ENCODE assay signal across 30 cellular contexts in the genomic region with DNA sequence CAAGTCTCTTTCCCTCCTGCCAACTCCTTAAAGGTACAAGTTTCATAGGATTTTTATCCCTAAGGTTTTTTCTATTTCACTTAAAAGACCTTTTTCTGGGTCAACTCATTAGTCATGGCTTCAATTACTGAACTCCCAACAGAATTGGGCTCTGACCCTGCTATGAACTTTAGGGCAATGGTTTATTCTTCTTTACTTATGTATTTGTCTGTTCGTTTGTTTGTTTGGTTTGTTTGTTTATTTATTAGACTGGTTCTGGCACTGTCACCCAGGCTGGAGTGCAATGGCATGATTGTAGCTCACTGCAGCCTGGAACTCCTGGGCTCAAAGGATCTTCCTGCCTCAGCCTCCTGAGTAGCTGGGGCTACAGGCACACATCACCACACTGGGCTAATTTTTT.
"Had no signal": no experiment of that assay in that cellular context is flagged by ENCODE, and none has a peak within 500 bp of the region (broad histone marks: within the 10 kb centered on the region; RNA-seq: fewer than 3 reads in every experiment).

No MANE protein-coding gene starts in this region.

- H3K36me3 ChIP-seq: ascending aorta, cardiac muscle cell, Peyer's patch, SJSA1 had no signal

- DNase-seq: activated CD4-positive, alpha-beta T cell treated with anti-CD3 and anti-CD28 coated beads, Interleukin-2, amount 10 ng/mL, durations not matched to agents 24 days and 14 days; activated CD4-positive, alpha-beta T cell treated with anti-CD3 and anti-CD28 coated beads, Interleukin-2, amount 50 U/mL, for 4 hours; activated CD8-positive, alpha-beta T cell treated with anti-CD3 and anti-CD28 coated beads for 36 hours; activated effector memory CD4-positive, alpha-beta T cell treated with anti-CD3 and anti-CD28 coated beads, Interleukin-2, amount 50 U/mL, for 16 hours; activated naive CD4-positive, alpha-beta T cell treated with Interleukin-2 at 50 U/mL for 16 hours; activated naive CD8-positive, alpha-beta T cell treated with anti-CD3 and anti-CD28 coated beads, Interleukin-2, amount 10 ng/mL, durations not matched to agents 7 days and 5 days; activated T-cell treated with anti-CD3 and anti-CD28 coated beads, Interleukin-2, amount 50 U/mL, for 1 hour; activated T-cell treated with anti-CD3 and anti-CD28 coated beads, Interleukin-2, amount 50 U/mL, for 72 hours; amygdala; NCI-H1105; NCI-H1417 treated with DMSO at 0.1 percent for 48 hours; NCI-H187 treated with DMSO at 0.1 percent for 48 hours; NCI-H2081; NCI-H2171 treated with DMSO at 0.1 percent for 48 hours; NCI-H2227 treated with DMSO at 0.1 percent for 48 hours; NCI-H446; NCI-H510A treated with DMSO at 0.1 percent for 48 hours; Peyer's patch; RPMI8226; SHP77 treated with DMSO at 0.1 percent for 48 hours; SK-N-SH had no signal

- H3K27me3 Mint-ChIP-seq: activated CD4-positive, alpha-beta T cell treated with anti-CD3 and anti-CD28 coated beads, Interleukin-2, amount 10 ng/mL, durations not matched to agents 24 days and 14 days; activated CD8-positive, alpha-beta T cell treated with anti-CD3 and anti-CD28 coated beads for 36 hours; activated naive CD4-positive, alpha-beta T cell treated with anti-CD3 and anti-CD28 coated beads, Interleukin-2, amount 50 U/mL, for 24 hours; activated naive CD8-positive, alpha-beta T cell treated with anti-CD3 and anti-CD28 coated beads, Interleukin-2, amount 10 ng/mL, durations not matched to agents 7 days and 5 days; activated T-helper 17 cell treated with anti-CD3 and anti-CD28 coated beads, Interleukin-2, amount 50 U/mL, for 72 hours; central memory CD8-positive, alpha-beta T cell had no signal

- H3K4me2 ChIP-seq: KMS-11, SK-N-SH had no signal

- H3K4me3 Mint-ChIP-seq: activated CD4-positive, alpha-beta T cell treated with anti-CD3 and anti-CD28 coated beads, Interleukin-2, amount 10 ng/mL, durations not matched to agents 24 days and 14 days; activated CD8-positive, alpha-beta T cell treated with anti-CD3 and anti-CD28 coated beads for 36 hours; activated naive CD4-positive, alpha-beta T cell treated with anti-CD3 and anti-CD28 coated beads, Interleukin-2, amount 50 U/mL, for 24 hours; activated naive CD8-positive, alpha-beta T cell treated with anti-CD3 and anti-CD28 coated beads, Interleukin-2, amount 10 ng/mL, durations not matched to agents 7 days and 5 days; activated T-cell treated with anti-CD3 and anti-CD28 coated beads, Interleukin-2, amount 50 U/mL, for 72 hours; activated T-helper 17 cell treated with anti-CD3 and anti-CD28 coated beads, Interleukin-2, amount 50 U/mL, for 72 hours; central memory CD8-positive, alpha-beta T cell; T-helper 1 cell treated with Interleukin-12 subunit alpha and Interleukin-12 subunit beta and Interleukin-4 antibody, amounts not matched to agents 30 μg/mL and 1 μg/mL, for 36 hours; T-helper 2 cell treated with Interferon-gamma antibody and Interleukin-4, amounts not matched to agents 5 μg/mL and 100 μg/mL, for 36 hours had no signal

- H3K4me1 ChIP-seq: ascending aorta had no signal

- H3K4me3 ChIP-seq: ascending aorta, cardiac muscle cell, Peyer's patch, SJSA1 had no signal

- H3K27ac ChIP-seq: ascending aorta, cardiac muscle cell, KMS-11, SJSA1 had no signal

- H3K27me3 ChIP-seq: ascending aorta, cardiac muscle cell, Peyer's patch, SJSA1 had no signal

- H3K9me3 ChIP-seq: ascending aorta, SK-N-SH had no signal

- H3K36me3 Mint-ChIP-seq: activated naive CD4-positive, alpha-beta T cell treated with anti-CD3 and anti-CD28 coated beads, Interleukin-2, amount 50 U/mL, for 24 hours; activated naive CD8-positive, alpha-beta T cell treated with anti-CD3 and anti-CD28 coated beads, Interleukin-2, amount 10 ng/mL, durations not matched to agents 7 days and 5 days had no signal

- H3K9ac ChIP-seq: KMS-11, SK-N-SH had no signal

- H3K27ac Mint-ChIP-seq: activated CD4-positive, alpha-beta T cell treated with anti-CD3 and anti-CD28 coated beads, Interleukin-2, amount 10 ng/mL, durations not matched to agents 24 days and 14 days; activated CD8-positive, alpha-beta T cell treated with anti-CD3 and anti-CD28 coated beads for 36 hours; activated naive CD4-positive, alpha-beta T cell treated with anti-CD3 and anti-CD28 coated beads, Interleukin-2, amount 50 U/mL, for 24 hours; activated naive CD8-positive, alpha-beta T cell treated with anti-CD3 and anti-CD28 coated beads, Interleukin-2, amount 10 ng/mL, durations not matched to agents 7 days and 5 days; activated T-cell treated with anti-CD3 and anti-CD28 coated beads, Interleukin-2, amount 50 U/mL, for 72 hours; activated T-helper 17 cell treated with anti-CD3 and anti-CD28 coated beads, Interleukin-2, amount 50 U/mL, for 72 hours; T-helper 1 cell treated with Interleukin-12 subunit alpha and Interleukin-12 subunit beta and Interleukin-4 antibody, amounts not matched to agents 30 μg/mL and 1 μg/mL, for 36 hours; T-helper 2 cell treated with Interferon-gamma antibody and Interleukin-4, amounts not matched to agents 5 μg/mL and 100 μg/mL, for 36 hours had no signal

- ATAC-seq: activated CD8-positive, alpha-beta T cell treated with anti-CD3 and anti-CD28 coated beads for 36 hours; activated T-cell treated with anti-CD3 and anti-CD28 coated beads, Interleukin-2, amount 50 U/mL, for 72 hours; activated T-helper 17 cell treated with anti-CD3 and anti-CD28 coated beads, Interleukin-2, amount 50 U/mL, for 72 hours had no signal

- H3K9me3 Mint-ChIP-seq: activated CD8-positive, alpha-beta T cell treated with anti-CD3 and anti-CD28 coated beads for 36 hours; activated naive CD8-positive, alpha-beta T cell treated with anti-CD3 and anti-CD28 coated beads, Interleukin-2, amount 10 ng/mL, durations not matched to agents 7 days and 5 days; activated T-cell treated with anti-CD3 and anti-CD28 coated beads, Interleukin-2, amount 50 U/mL, for 72 hours; activated T-helper 17 cell treated with anti-CD3 and anti-CD28 coated beads, Interleukin-2, amount 50 U/mL, for 72 hours; central memory CD8-positive, alpha-beta T cell; T-helper 2 cell treated with Interferon-gamma antibody and Interleukin-4, amounts not matched to agents 5 μg/mL and 100 μg/mL, for 36 hours had no signal
